In genomic region chr22:45549739-45550138, GRCh38 we compare ENCODE assay signal across 1 cellular context.
TF ChIP-seq lines count a peak whose summit lies in the region.

No MANE protein-coding gene starts in this region.

TF ChIP-seq in GM23338, 12 proteins besides CTCF, POLR2A, EP300 and RAD21 (continued from another document):
- TF ChIP-seq ZNF462 (CRISPR knock-in tag; IDR thresholded peaks at IDR 0.05) (no peak), EZH2 (IDR thresholded peaks at IDR 0.05; ENCODE audit: low read depth, unreplicated experiment) (no peak), JUNB (IDR thresholded peaks at IDR 0.05; ENCODE audit: unreplicated experiment) (no peak), CREB1 (CRISPR knock-in tag; IDR thresholded peaks at IDR 0.05; ENCODE audit: low read depth) (no peak), EZH2phosphoT487 (IDR thresholded peaks at IDR 0.05; ENCODE audit: unreplicated experiment) (no peak), NANOG (IDR thresholded peaks at IDR 0.05; ENCODE audit: borderline replicate concordance) (no peak)
TF ChIP-seq in GM23338: peak in this region for 0.
